Comparison of ENCODE assay signal across 2 cellular contexts in the genomic region with DNA sequence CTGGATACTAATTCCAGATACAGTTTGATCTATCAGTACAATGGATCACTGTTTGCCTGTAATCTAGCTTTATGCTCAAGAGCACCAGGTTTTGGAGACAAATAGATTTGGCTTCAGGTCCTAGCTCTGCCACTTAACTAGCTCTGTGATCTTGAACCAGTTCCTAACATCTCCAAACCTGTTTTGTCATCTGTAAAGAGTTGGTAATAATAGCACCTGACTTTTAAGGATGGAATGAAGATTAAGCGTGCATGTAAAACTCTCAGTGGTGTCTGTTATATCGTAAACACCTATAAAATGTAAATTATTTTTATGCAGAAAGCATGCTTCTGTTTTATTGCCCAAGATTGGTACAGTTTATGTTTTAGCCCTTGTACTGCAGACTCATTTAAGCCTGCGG.
TF ChIP-seq lines count a peak whose summit lies in the region.

No MANE protein-coding gene starts in this region.

TF ChIP-seq in A549, 52 proteins besides CTCF, POLR2A, EP300 and RAD21 (continued from another document):
- TF ChIP-seq ELK1 (IDR thresholded peaks at IDR 0.05; ENCODE audit: low read depth, low read length) (no peak), BHLHE40 (IDR thresholded peaks at IDR 0.05; ENCODE audit: low read depth, low read length) (no peak)

TF ChIP-seq in HEK293, 187 proteins besides CTCF, POLR2A, EP300 and RAD21 (continued from another document):
- TF ChIP-seq, protein P1, sequence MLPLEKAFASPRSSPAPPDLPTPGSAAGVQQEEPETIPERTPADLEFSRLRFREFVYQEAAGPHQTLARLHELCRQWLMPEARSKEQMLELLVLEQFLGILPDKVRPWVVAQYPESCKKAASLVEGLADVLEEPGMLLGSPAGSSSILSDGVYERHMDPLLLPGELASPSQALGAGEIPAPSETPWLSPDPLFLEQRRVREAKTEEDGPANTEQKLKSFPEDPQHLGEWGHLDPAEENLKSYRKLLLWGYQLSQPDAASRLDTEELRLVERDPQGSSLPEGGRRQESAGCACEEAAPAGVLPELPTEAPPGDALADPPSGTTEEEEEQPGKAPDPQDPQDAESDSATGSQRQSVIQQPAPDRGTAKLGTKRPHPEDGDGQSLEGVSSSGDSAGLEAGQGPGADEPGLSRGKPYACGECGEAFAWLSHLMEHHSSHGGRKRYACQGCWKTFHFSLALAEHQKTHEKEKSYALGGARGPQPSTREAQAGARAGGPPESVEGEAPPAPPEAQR (tag by site-specific recombination; IDR thresholded peaks at IDR 0.05) = no peak
- TF ChIP-seq EGR2 (tag by site-specific recombination; IDR thresholded peaks at IDR 0.05; ENCODE audit: low read depth) (no peak), ZBTB44 (tag by site-specific recombination; IDR thresholded peaks at IDR 0.05) (peak; percentile 51; the same call in 1 of the 2 replicates), ZNF138 (tag by site-specific recombination; IDR thresholded peaks at IDR 0.05; ENCODE audit: borderline replicate concordance) (no peak), HOXC10 (CRISPR knock-in tag; IDR thresholded peaks at IDR 0.05) (no peak), WT1 (tag by site-specific recombination; IDR thresholded peaks at IDR 0.05) (peak; percentile 30; the same call in 1 of the 2 replicates), BCL11A (tag by site-specific recombination; IDR thresholded peaks at IDR 0.05; ENCODE audit: low read depth) (peak; percentile 68), ZNF843 (tag by site-specific recombination; IDR thresholded peaks at IDR 0.05) (peak; percentile 39; the same call in 1 of the 2 replicates), OSR2 (tag by site-specific recombination; IDR thresholded peaks at IDR 0.05) (peak; percentile 29; the same call in 1 of the 2 replicates), ZNF366 (tag by site-specific recombination; conservative IDR thresholded peaks at IDR 0.05) (no peak), KLF9 (tag by site-specific recombination; IDR thresholded peaks at IDR 0.05; ENCODE audit: low read depth) (no peak), ZNF211 (tag by site-specific recombination; IDR thresholded peaks at IDR 0.05; ENCODE audit: low read depth) (no peak), ZFP41 (tag by site-specific recombination; IDR thresholded peaks at IDR 0.05; ENCODE audit: borderline replicate concordance) (no peak), ZNF623 (tag by site-specific recombination; IDR thresholded peaks at IDR 0.05) (no peak), OVOL3 (tag by site-specific recombination; IDR thresholded peaks at IDR 0.05) (peak; percentile 73; the same call in 1 of the 2 replicates), ZNF10 (tag by site-specific recombination; IDR thresholded peaks at IDR 0.05) (no peak), ZNF214 (tag by site-specific recombination; IDR thresholded peaks at IDR 0.05; ENCODE audit: borderline replicate concordance) (no peak), ZNF791 (tag by site-specific recombination; IDR thresholded peaks at IDR 0.05) (no peak), ZXDB (tag by site-specific recombination; IDR thresholded peaks at IDR 0.05) (peak; percentile 35; the same call in 1 of the 2 replicates), ZNF510 (tag by site-specific recombination; IDR thresholded peaks at IDR 0.05; ENCODE audit: insufficient replicate concordance) (no peak), ZNF16 (tag by site-specific recombination; IDR thresholded peaks at IDR 0.05; ENCODE audit: low read depth) (no peak), ZNF626 (tag by site-specific recombination; IDR thresholded peaks at IDR 0.05) (no peak), ZNF112 (tag by site-specific recombination; IDR thresholded peaks at IDR 0.05) (no peak), ZNF335 (tag by site-specific recombination; conservative IDR thresholded peaks at IDR 0.05) (0 out of 2 replicates have a peak, but pooled peaks have one; percentile 7), ZNF266 (tag by site-specific recombination; IDR thresholded peaks at IDR 0.05; ENCODE audit: low read depth) (no peak), ZBTB1 (tag by site-specific recombination; IDR thresholded peaks at IDR 0.05) (no peak), BCL11B (tag by site-specific recombination; IDR thresholded peaks at IDR 0.05; ENCODE audit: low read depth) (peak; percentile 49; the same call in 1 of the 2 replicates), ZNF394 (tag by site-specific recombination; IDR thresholded peaks at IDR 0.05; ENCODE audit: borderline replicate concordance) (no peak), RBAK (tag by site-specific recombination; IDR thresholded peaks at IDR 0.05) (no peak), ZNF558 (tag by site-specific recombination; IDR thresholded peaks at IDR 0.05) (no peak)
- TF ChIP-seq, protein P2, sequence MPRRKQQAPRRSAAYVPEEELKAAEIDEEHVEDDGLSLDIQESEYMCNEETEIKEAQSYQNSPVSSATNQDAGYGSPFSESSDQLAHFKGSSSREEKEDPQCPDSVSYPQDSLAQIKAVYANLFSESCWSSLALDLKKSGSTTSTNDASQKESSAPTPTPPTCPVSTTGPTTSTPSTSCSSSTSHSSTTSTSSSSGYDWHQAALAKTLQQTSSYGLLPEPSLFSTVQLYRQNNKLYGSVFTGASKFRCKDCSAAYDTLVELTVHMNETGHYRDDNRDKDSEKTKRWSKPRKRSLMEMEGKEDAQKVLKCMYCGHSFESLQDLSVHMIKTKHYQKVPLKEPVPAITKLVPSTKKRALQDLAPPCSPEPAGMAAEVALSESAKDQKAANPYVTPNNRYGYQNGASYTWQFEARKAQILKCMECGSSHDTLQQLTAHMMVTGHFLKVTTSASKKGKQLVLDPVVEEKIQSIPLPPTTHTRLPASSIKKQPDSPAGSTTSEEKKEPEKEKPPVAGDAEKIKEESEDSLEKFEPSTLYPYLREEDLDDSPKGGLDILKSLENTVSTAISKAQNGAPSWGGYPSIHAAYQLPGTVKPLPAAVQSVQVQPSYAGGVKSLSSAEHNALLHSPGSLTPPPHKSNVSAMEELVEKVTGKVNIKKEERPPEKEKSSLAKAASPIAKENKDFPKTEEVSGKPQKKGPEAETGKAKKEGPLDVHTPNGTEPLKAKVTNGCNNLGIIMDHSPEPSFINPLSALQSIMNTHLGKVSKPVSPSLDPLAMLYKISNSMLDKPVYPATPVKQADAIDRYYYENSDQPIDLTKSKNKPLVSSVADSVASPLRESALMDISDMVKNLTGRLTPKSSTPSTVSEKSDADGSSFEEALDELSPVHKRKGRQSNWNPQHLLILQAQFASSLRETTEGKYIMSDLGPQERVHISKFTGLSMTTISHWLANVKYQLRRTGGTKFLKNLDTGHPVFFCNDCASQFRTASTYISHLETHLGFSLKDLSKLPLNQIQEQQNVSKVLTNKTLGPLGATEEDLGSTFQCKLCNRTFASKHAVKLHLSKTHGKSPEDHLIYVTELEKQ (tag by site-specific recombination; IDR thresholded peaks at IDR 0.05; ENCODE audit: borderline replicate concordance) = no peak
- TF ChIP-seq, protein P3, sequence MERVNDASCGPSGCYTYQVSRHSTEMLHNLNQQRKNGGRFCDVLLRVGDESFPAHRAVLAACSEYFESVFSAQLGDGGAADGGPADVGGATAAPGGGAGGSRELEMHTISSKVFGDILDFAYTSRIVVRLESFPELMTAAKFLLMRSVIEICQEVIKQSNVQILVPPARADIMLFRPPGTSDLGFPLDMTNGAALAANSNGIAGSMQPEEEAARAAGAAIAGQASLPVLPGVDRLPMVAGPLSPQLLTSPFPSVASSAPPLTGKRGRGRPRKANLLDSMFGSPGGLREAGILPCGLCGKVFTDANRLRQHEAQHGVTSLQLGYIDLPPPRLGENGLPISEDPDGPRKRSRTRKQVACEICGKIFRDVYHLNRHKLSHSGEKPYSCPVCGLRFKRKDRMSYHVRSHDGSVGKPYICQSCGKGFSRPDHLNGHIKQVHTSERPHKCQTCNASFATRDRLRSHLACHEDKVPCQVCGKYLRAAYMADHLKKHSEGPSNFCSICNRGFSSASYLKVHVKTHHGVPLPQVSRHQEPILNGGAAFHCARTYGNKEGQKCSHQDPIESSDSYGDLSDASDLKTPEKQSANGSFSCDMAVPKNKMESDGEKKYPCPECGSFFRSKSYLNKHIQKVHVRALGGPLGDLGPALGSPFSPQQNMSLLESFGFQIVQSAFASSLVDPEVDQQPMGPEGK (tag by site-specific recombination; IDR thresholded peaks at IDR 0.05) = no peak
- TF ChIP-seq, protein P4, sequence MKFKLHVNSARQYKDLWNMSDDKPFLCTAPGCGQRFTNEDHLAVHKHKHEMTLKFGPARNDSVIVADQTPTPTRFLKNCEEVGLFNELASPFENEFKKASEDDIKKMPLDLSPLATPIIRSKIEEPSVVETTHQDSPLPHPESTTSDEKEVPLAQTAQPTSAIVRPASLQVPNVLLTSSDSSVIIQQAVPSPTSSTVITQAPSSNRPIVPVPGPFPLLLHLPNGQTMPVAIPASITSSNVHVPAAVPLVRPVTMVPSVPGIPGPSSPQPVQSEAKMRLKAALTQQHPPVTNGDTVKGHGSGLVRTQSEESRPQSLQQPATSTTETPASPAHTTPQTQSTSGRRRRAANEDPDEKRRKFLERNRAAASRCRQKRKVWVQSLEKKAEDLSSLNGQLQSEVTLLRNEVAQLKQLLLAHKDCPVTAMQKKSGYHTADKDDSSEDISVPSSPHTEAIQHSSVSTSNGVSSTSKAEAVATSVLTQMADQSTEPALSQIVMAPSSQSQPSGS (tag by site-specific recombination; IDR thresholded peaks at IDR 0.05; ENCODE audit: low read depth) = no peak
- TF ChIP-seq, protein P5, sequence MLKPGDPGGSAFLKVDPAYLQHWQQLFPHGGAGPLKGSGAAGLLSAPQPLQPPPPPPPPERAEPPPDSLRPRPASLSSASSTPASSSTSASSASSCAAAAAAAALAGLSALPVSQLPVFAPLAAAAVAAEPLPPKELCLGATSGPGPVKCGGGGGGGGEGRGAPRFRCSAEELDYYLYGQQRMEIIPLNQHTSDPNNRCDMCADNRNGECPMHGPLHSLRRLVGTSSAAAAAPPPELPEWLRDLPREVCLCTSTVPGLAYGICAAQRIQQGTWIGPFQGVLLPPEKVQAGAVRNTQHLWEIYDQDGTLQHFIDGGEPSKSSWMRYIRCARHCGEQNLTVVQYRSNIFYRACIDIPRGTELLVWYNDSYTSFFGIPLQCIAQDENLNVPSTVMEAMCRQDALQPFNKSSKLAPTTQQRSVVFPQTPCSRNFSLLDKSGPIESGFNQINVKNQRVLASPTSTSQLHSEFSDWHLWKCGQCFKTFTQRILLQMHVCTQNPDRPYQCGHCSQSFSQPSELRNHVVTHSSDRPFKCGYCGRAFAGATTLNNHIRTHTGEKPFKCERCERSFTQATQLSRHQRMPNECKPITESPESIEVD (tag by site-specific recombination; IDR thresholded peaks at IDR 0.05) = peak; percentile 96
- TF ChIP-seq, protein P6, sequence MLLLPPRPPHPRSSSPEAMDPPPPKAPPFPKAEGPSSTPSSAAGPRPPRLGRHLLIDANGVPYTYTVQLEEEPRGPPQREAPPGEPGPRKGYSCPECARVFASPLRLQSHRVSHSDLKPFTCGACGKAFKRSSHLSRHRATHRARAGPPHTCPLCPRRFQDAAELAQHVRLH (tag by site-specific recombination; IDR thresholded peaks at IDR 0.05) = no peak
- TF ChIP-seq, protein P7, sequence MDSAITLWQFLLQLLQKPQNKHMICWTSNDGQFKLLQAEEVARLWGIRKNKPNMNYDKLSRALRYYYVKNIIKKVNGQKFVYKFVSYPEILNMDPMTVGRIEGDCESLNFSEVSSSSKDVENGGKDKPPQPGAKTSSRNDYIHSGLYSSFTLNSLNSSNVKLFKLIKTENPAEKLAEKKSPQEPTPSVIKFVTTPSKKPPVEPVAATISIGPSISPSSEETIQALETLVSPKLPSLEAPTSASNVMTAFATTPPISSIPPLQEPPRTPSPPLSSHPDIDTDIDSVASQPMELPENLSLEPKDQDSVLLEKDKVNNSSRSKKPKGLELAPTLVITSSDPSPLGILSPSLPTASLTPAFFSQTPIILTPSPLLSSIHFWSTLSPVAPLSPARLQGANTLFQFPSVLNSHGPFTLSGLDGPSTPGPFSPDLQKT (IDR thresholded peaks at IDR 0.05; ENCODE audit: borderline replicate concordance, low read depth, low read length) = no peak
- TF ChIP-seq, protein P8, sequence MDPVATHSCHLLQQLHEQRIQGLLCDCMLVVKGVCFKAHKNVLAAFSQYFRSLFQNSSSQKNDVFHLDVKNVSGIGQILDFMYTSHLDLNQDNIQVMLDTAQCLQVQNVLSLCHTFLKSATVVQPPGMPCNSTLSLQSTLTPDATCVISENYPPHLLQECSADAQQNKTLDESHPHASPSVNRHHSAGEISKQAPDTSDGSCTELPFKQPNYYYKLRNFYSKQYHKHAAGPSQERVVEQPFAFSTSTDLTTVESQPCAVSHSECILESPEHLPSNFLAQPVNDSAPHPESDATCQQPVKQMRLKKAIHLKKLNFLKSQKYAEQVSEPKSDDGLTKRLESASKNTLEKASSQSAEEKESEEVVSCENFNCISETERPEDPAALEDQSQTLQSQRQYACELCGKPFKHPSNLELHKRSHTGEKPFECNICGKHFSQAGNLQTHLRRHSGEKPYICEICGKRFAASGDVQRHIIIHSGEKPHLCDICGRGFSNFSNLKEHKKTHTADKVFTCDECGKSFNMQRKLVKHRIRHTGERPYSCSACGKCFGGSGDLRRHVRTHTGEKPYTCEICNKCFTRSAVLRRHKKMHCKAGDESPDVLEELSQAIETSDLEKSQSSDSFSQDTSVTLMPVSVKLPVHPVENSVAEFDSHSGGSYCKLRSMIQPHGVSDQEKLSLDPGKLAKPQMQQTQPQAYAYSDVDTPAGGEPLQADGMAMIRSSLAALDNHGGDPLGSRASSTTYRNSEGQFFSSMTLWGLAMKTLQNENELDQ (tag by site-specific recombination; IDR thresholded peaks at IDR 0.05; ENCODE audit: low read depth) = no peak
